8 cellular contexts compared by ENCODE assay signal in the genomic region with DNA sequence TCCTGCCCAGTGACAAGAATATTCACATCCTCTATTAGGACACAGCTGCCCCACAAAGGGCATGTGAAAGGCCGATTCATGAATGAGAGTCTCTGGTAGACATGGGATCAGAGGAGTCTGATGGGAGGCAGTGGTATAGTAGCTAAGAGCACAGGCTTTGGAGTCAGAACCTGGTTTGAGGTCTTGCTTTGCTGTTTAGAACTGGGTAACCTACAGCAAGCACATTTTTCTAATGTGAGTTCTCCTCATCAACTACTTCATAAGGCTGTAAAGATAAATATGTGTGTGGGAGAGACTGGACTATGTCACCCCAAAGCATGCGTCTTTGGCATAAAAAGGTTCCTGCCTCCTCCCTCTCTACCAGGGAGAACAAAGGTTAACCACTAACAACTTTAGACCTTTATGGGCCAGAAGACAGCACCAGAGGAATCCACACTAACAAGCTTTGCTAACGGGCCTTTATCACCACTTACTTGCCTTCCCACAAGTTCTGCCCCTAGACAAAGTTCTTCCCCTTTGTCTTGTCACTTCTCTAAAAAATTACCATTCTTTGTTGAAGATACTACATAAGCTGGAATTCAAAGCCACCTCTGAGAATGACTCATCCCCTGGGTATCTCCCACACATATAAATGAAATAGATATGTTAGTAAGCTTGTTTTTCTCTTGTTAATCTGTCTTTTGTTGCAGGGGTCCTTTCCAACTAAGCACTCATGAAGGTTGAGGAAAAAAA.
DNase-seq lines count a peak whose midpoint lies in the region; ATAC-seq lines count a peak whose summit lies in the region.

No MANE protein-coding gene starts in this region.

- peaks cover 50% of the 10 kb centered on the region for H3K4me1 Mint-ChIP-seq in dendritic cell treated with granulocyte-macrophage colony-stimulating factor and Interleukin-4, amounts not matched to agents 40 ng/mL and 50 ng/mL, for 4 days (ENCODE audit: low read depth)

- H3K36me3 Mint-ChIP-seq in dendritic cell treated with granulocyte-macrophage colony-stimulating factor and Interleukin-4, amounts not matched to agents 40 ng/mL and 50 ng/mL, for 4 days (ENCODE audit: low read depth) = peaks cover 35% of the 10 kb centered on the region

- no peaks in the 10 kb centered on the region for H3K27me3 Mint-ChIP-seq in dendritic cell treated with granulocyte-macrophage colony-stimulating factor and Interleukin-4, amounts not matched to agents 40 ng/mL and 50 ng/mL, for 4 days

- peak overlapping the region; percentile 13 for H3K4me3 Mint-ChIP-seq in dendritic cell treated with granulocyte-macrophage colony-stimulating factor and Interleukin-4, amounts not matched to agents 40 ng/mL and 50 ng/mL, for 4 days

- peak overlapping the region; percentile 89 for H3K27ac Mint-ChIP-seq in dendritic cell treated with granulocyte-macrophage colony-stimulating factor and Interleukin-4, amounts not matched to agents 40 ng/mL and 50 ng/mL, for 4 days

- ATAC-seq in GM19023 (IDR thresholded peaks at IDR 0.05; ENCODE audit: unreplicated experiment) (no peak), GM19395 (IDR thresholded peaks at IDR 0.05; ENCODE audit: unreplicated experiment) (no peak)

- H3K9me3 Mint-ChIP-seq in dendritic cell treated with granulocyte-macrophage colony-stimulating factor and Interleukin-4, amounts not matched to agents 40 ng/mL and 50 ng/mL, for 4 days = no peaks in the 10 kb centered on the region

- intact Hi-C loops in dendritic cell treated with granulocyte-macrophage colony-stimulating factor and Interleukin-4, amounts not matched to agents 40 ng/mL and 50 ng/mL, for 4 days (cut with micrococcal nuclease) = no loop called here

- peak; percentile 69 for DNase-seq in GM03348 (ENCODE audit: low spot score)
- DNase-seq in NOMO-1 treated with dmso at 0.1 percent for 144 hours (lab: John Stamatoyannopoulos, UW; ENCODE audit: unreplicated experiment) = peak; percentile 80
- DNase-seq in non-pigmented ciliary epithelial cell (ENCODE audit: low read depth) = peak; percentile 54
- no peak for DNase-seq in HPDE6-E6E7 (ENCODE audit: extremely low spot score)
- DNase-seq in iPS-NIHi11 (ENCODE audit: low spot score) = no peak

Comparison
In these comparisons a context has a peak if more than half of its experiments do, and no peak if none do; other contexts are left out.
1. DNase-seq: peak in GM03348 (single experiment), NOMO-1 treated with dmso at 0.1 percent for 144 hours (single experiment) and non-pigmented ciliary epithelial cell (single experiment); none in HPDE6-E6E7 (single experiment) and iPS-NIHi11 (single experiment).